10 cellular contexts compared by ENCODE assay signal in genomic region chr2:96806468-96807126, GRCh38. TPM values are rescaled to one million over a fixed set of nuclear protein-coding genes. Genes with fewer than 3 reads are reported as not detected.
DNase-seq lines count a peak whose midpoint lies in the region; ATAC-seq and TF ChIP-seq lines count a peak whose summit lies in the region.
"Had no signal": no experiment of that assay in that cellular context is flagged by ENCODE, and none has a peak within 500 bp of the region (broad histone marks: within the 10 kb centered on the region; RNA-seq: fewer than 3 reads in every experiment).

No MANE protein-coding gene starts in this region.

- no peak for TF ChIP-seq CTCF in activated B cell treated with CpG ODN at 0.5 μM for 24 hours (IDR thresholded peaks at IDR 0.05)

- peaks cover 16 to 47% (median 27%) of the 10 kb centered on the region in 4 donors for H3K4me1 Mint-ChIP-seq in CD4-positive, alpha-beta memory T cell
- peaks cover 25% of the 10 kb centered on the region for H3K4me1 Mint-ChIP-seq in activated B cell treated with CpG ODN at 0.5 μM for 24 hours

- peak overlapping the region in 1 of 2 donors; percentile 38 for H3K4me3 ChIP-seq in CD4-positive, alpha-beta memory T cell (ENCODE audit: low read length in 2 of 2)
- H3K4me3 ChIP-seq: prostate gland, thyroid gland had no signal

- peak overlapping the region; percentile 79 to 92 (median 86) for H3K4me3 Mint-ChIP-seq in CD4-positive, alpha-beta memory T cell
- H3K4me3 Mint-ChIP-seq in activated B cell treated with CpG ODN at 0.5 μM for 24 hours, result peak overlapping the region; percentile 67

- no peaks in the 10 kb centered on the region for H3K27me3 Mint-ChIP-seq in CD4-positive, alpha-beta memory T cell
- no peaks in the 10 kb centered on the region for H3K27me3 Mint-ChIP-seq in activated B cell treated with CpG ODN at 0.5 μM for 24 hours

- H3K9me3 Mint-ChIP-seq in CD4-positive, alpha-beta memory T cell, result peaks cover 0 to 5% (median 0%) of the 10 kb centered on the region in 8 donors
- no peaks in the 10 kb centered on the region for H3K9me3 Mint-ChIP-seq in activated B cell treated with CpG ODN at 0.5 μM for 24 hours

- peaks cover 9 to 10% of the 10 kb centered on the region in 2 donors for H3K36me3 Mint-ChIP-seq in CD4-positive, alpha-beta memory T cell
- H3K36me3 Mint-ChIP-seq in activated B cell treated with CpG ODN at 0.5 μM for 24 hours (ENCODE audit: low read depth), result peaks cover 27% of the 10 kb centered on the region

- intact Hi-C loops in CD4-positive, alpha-beta memory T cell (cut with micrococcal nuclease), result loop anchor here (1.0 to 10.0 kb wide), 2 partner anchors 10 to 402 kb away; partner anchors contain the start of gene CNNM3
- intact Hi-C loops in activated B cell treated with CpG ODN at 0.5 μM for 24 hours (cut with micrococcal nuclease), result loop anchor here (1.0 to 10.0 kb wide), 2 partner anchors 9 to 812 kb away; partner anchors contain the start of gene ANKRD36C

- ATAC-seq in GM21423 (IDR thresholded peaks at IDR 0.05; ENCODE audit: unreplicated experiment) (peak; percentile 62), activated B cell treated with CpG ODN at 0.5 μM for 24 hours (ENCODE audit: low read depth) (peak; percentile 83), GM21367 (IDR thresholded peaks at IDR 0.05; ENCODE audit: unreplicated experiment) (no peak), HG02588 (IDR thresholded peaks at IDR 0.05; ENCODE audit: unreplicated experiment) (no peak)

- H3K36me3 ChIP-seq in CD4-positive, alpha-beta memory T cell (ENCODE audit: insufficient read depth, low read length), result peaks cover 5% of the 10 kb centered on the region
- H3K36me3 ChIP-seq: prostate gland had no signal

- POLR2A ChIA-PET in CD4-positive, alpha-beta memory T cell (lab: Charles Lee; ENCODE audit: partially characterized antibody), result interaction anchor here (0.7 to 6.4 kb wide), 16 partner anchors 10 to 254 kb away, joined by 3 to 104 read pairs (median 4); partner anchors contain the start of genes ANKRD39, CNNM3, CNNM4 and KANSL3
- POLR2A ChIA-PET in activated B cell treated with CpG ODN at 0.5 μM for 24 hours (lab: Charles Lee), result interaction anchor here (0.6 to 2.4 kb wide), 7 partner anchors 9 to 838 kb away, joined by 3 to 20 read pairs (median 5); partner anchors contain the start of gene CNNM3

- peak overlapping the region; percentile 22 for H3K27ac ChIP-seq in CD4-positive, alpha-beta memory T cell (ENCODE audit: low read depth, low read length)
- H3K27ac ChIP-seq: prostate gland, thyroid gland had no signal

- DNase-seq in CD4-positive, alpha-beta memory T cell, result peak; percentile 68 to 82 (median 78)
- no peak for DNase-seq in activated B cell treated with CpG ODN at 0.5 μM for 24 hours
- DNase-seq in germinal center (ENCODE audit: low spot score), result peak; percentile 66
- DNase-seq in HuH-7.5 (ENCODE audit: low spot score), result no peak
- DNase-seq in AG08395 (ENCODE audit: low spot score), result no peak
- DNase-seq: thyroid gland had no signal

- peaks cover 39% of the 10 kb centered on the region for H3K4me1 ChIP-seq in CD4-positive, alpha-beta memory T cell (ENCODE audit: insufficient read depth, low read length)
- H3K4me1 ChIP-seq: prostate gland, thyroid gland had no signal

- peak overlapping the region; percentile 91 to 100 (median 98) for H3K27ac Mint-ChIP-seq in CD4-positive, alpha-beta memory T cell
- peak overlapping the region; percentile 96 for H3K27ac Mint-ChIP-seq in activated B cell treated with CpG ODN at 0.5 μM for 24 hours

- H3K9me3 ChIP-seq in CD4-positive, alpha-beta memory T cell (ENCODE audit: control insufficient read depth in 1 of 2, low read length in 2 of 2), result no peaks in the 10 kb centered on the region
- H3K9me3 ChIP-seq: prostate gland, thyroid gland had no signal

- CTCF ChIA-PET in CD4-positive, alpha-beta memory T cell (lab: Charles Lee; ENCODE audit: partially characterized antibody), result interaction anchor here (0.7 to 3.0 kb wide), 9 partner anchors 8 to 306 kb away, joined by 3 to 10 read pairs (median 5); partner anchors contain the start of genes ANKRD36, ANKRD39, CNNM3 and CNNM4
- CTCF ChIA-PET in activated B cell treated with CpG ODN at 0.5 μM for 24 hours (lab: Charles Lee), result interaction anchor here (1.0 kb wide), 1 partner anchor 10 kb away, joined by 3 read pairs; the partner anchor contains the start of gene CNNM3

- no peaks in the 10 kb centered on the region for H3K27me3 ChIP-seq in CD4-positive, alpha-beta memory T cell (ENCODE audit: insufficient read depth, low read length)
- H3K27me3 ChIP-seq: thyroid gland had no signal

RNA-seq across cellular contexts. Expression of gene CNNM3, which starts 9.5 kb away (rescaled TPM):
- total RNA-seq in CD4-positive, alpha-beta memory T cell, result 10 to 100 TPM; 55.1 to 57.4 TPM
- 10 to 100 TPM in 1 of 2 donors, 1 to 10 TPM in 1; 3.7 to 13.2 TPM for polyA plus RNA-seq in CD4-positive, alpha-beta memory T cell
- total RNA-seq in activated B cell treated with CpG ODN at 0.5 μM for 24 hours, result 19.0 and 20.3 TPM in 2 replicates

RNA-seq across cellular contexts. Expression of gene ANKRD23, which starts 37.2 kb away (rescaled TPM):
- total RNA-seq in CD4-positive, alpha-beta memory T cell, result 10 to 100 TPM; 19.4 to 19.7 TPM
- 1 to 10 TPM in 1 of 2 donors, not detected in 1; 1.5 TPM for polyA plus RNA-seq in CD4-positive, alpha-beta memory T cell
- 6.1 and 7.3 TPM in 2 replicates for total RNA-seq in activated B cell treated with CpG ODN at 0.5 μM for 24 hours

RNA-seq across cellular contexts. Expression of gene CNNM4, which starts 45.9 kb away (rescaled TPM):
- 1 to 10 TPM; 6.7 to 7.2 TPM for total RNA-seq in CD4-positive, alpha-beta memory T cell
- polyA plus RNA-seq in CD4-positive, alpha-beta memory T cell, result 1 to 10 TPM in 1 of 2 donors, under 1 TPM in 1; 0.94 to 5.3 TPM
- total RNA-seq in activated B cell treated with CpG ODN at 0.5 μM for 24 hours, result 7.4 and 10.0 TPM in 2 replicates

RNA-seq across cellular contexts. Expression of gene ANKRD39, which starts 51.2 kb away (rescaled TPM):
- total RNA-seq in CD4-positive, alpha-beta memory T cell, result 10 to 100 TPM; 24.4 to 24.5 TPM
- polyA plus RNA-seq in CD4-positive, alpha-beta memory T cell, result 10 to 100 TPM; 18.7 to 42.5 TPM
- total RNA-seq in activated B cell treated with CpG ODN at 0.5 μM for 24 hours, result 12.7 and 12.9 TPM in 2 replicates

Comparison
In these comparisons a context has a peak if more than half of its experiments do, and no peak if none do; other contexts are left out.
1. DNase-seq: peak in CD4-positive, alpha-beta memory T cell (5 of 5) and germinal center (single experiment); none in activated B cell treated with CpG ODN at 0.5 μM for 24 hours (single experiment), HuH-7.5 (single experiment) and AG08395 (single experiment).
2. ATAC-seq: peak in GM21423 (single experiment) and activated B cell treated with CpG ODN at 0.5 μM for 24 hours (single experiment); none in GM21367 (single experiment) and HG02588 (single experiment).